ENCODE assay signal across 13 cellular contexts in genomic region chr22:46584081-46584903, GRCh38. TPM values are rescaled to one million over a fixed set of nuclear protein-coding genes. Genes with fewer than 3 reads are reported as not detected.
A peak's percentile ranks its signal among the peaks of the same experiment; 100 is the strongest.
DNase-seq lines count a peak whose midpoint lies in the region; ATAC-seq and TF ChIP-seq lines count a peak whose summit lies in the region.
"Had no signal": no experiment of that assay in that cellular context is flagged by ENCODE, and none has a peak within 500 bp of the region (broad histone marks: within the 10 kb centered on the region; RNA-seq: fewer than 3 reads in every experiment).

No MANE protein-coding gene starts in this region.

- DNase-seq in DND-41 (no peak), NCI-H345 treated with DMSO at 0.1 percent for 48 hours (lab: John Stamatoyannopoulos, UW; ENCODE audit: unreplicated experiment) (peak; percentile 51), fibroblast of mammary gland (ENCODE audit: low read depth) (peak; percentile 36), neuronal stem cell (ENCODE audit: low spot score) (no peak), medulla oblongata (ENCODE audit: extremely low spot score) (no peak)
- DNase-seq in naive thymus-derived CD4-positive, alpha-beta T cell, result no peak
- DNase-seq: activated T-cell treated with anti-CD3 and anti-CD28 coated beads, Interleukin-2, amount 50 U/mL, for 72 hours; Calu3; NCI-H1092 treated with DMSO at 0.1 percent for 48 hours had no signal

- H3K9ac ChIP-seq in DND-41 (ENCODE audit: low read depth, low read length), result no peak overlapping the region
- peak overlapping the region; percentile 5 for H3K9ac ChIP-seq in neuronal stem cell (ENCODE audit: low read depth, low read length, poor library complexity)

- H3K4ac ChIP-seq in neuronal stem cell (ENCODE audit: low read length), result no peak overlapping the region

- no peak overlapping the region for H2AFZ ChIP-seq in DND-41 (ENCODE audit: low read depth, low read length)
- peak overlapping the region; percentile 9 for H2AFZ ChIP-seq in neuronal stem cell (ENCODE audit: low read length)

- H4K91ac ChIP-seq in neuronal stem cell (ENCODE audit: low read depth, low read length, poor library complexity), result no peak overlapping the region

- no peak overlapping the region for H2BK120ac ChIP-seq in neuronal stem cell (ENCODE audit: low read depth, low read length)

- POLR2A ChIA-PET in naive thymus-derived CD4-positive, alpha-beta T cell (lab: Charles Lee), result no interaction called here

- H3K27me3 Mint-ChIP-seq in naive thymus-derived CD4-positive, alpha-beta T cell, result no peaks in the 10 kb centered on the region

- TF ChIP-seq CTCF in DND-41 (IDR thresholded peaks at IDR 0.05; ENCODE audit: borderline replicate concordance, extremely low read depth, low read length, poor library complexity, severe bottlenecking), result no peak
- TF ChIP-seq CTCF in fibroblast of mammary gland (conservative IDR thresholded peaks at IDR 0.05; ENCODE audit: control insufficient read depth, insufficient read depth, low read depth, low read length), result no peak

- CTCF ChIA-PET in naive thymus-derived CD4-positive, alpha-beta T cell (lab: Charles Lee), result no interaction called here

- H3K4me1 ChIP-seq in DND-41 (ENCODE audit: insufficient read depth, low read length) (peaks cover 61% of the 10 kb centered on the region), neuronal stem cell (ENCODE audit: control insufficient read depth in 2 of 2, insufficient read depth in 1 of 2, low read depth in 1 of 2, low read length in 2 of 2) (peaks cover 9 to 29% of the 10 kb centered on the region in 2 donors)
- peaks cover 10 to 15% of the 10 kb centered on the region in 2 donors for H3K4me1 ChIP-seq in naive thymus-derived CD4-positive, alpha-beta T cell (ENCODE audit: control insufficient read depth in 2 of 2, insufficient read depth in 2 of 2, low read length in 2 of 2)

- peak overlapping the region; percentile 75 for H3K14ac ChIP-seq in neuronal stem cell (ENCODE audit: low read length)

- H2BK5ac ChIP-seq in neuronal stem cell (ENCODE audit: low read length), result no peak overlapping the region

- H2AK5ac ChIP-seq in neuronal stem cell (ENCODE audit: low read depth, low read length), result peak overlapping the region; percentile 72

- H3K9me3 ChIP-seq in DND-41 (ENCODE audit: insufficient read depth, low read length, severe bottlenecking), result no peaks in the 10 kb centered on the region
- peaks cover 0 to 2% of the 10 kb centered on the region in 2 donors for H3K9me3 ChIP-seq in neuronal stem cell (replicated peaks in 1 of 2; ENCODE audit: control insufficient read depth in 2 of 2, insufficient read depth in 1 of 2, low read depth in 1 of 2, low read length in 2 of 2)
- H3K9me3 ChIP-seq in naive thymus-derived CD4-positive, alpha-beta T cell (ENCODE audit: control insufficient read depth in 2 of 3, low read length in 3 of 3), result no peaks in the 10 kb centered on the region

- WGBS in neuronal stem cell (ENCODE audit: extremely low coverage in 2 of 2, insufficient read length in 2 of 2, insufficient replicate concordance in 1 of 2), 2 donors, result no CpG with 5 or more reads among the region's 41 CpGs

- H3K18ac ChIP-seq in neuronal stem cell (ENCODE audit: low read length), result peak overlapping the region; percentile 19

- H3K4me3 ChIP-seq in DND-41 (ENCODE audit: low read depth in 1 of 2, low read length in 2 of 2) (no peak overlapping the region), fibroblast of mammary gland (ENCODE audit: control insufficient read depth, low read depth, low read length) (no peak overlapping the region), neuronal stem cell (ENCODE audit: low read length in 2 of 2) (no peak overlapping the region)
- no peak overlapping the region for H3K4me3 ChIP-seq in naive thymus-derived CD4-positive, alpha-beta T cell (ENCODE audit: low read length)
- H3K4me3 ChIP-seq: GM12878 had no signal

- H3K23ac ChIP-seq in neuronal stem cell (ENCODE audit: low read depth, low read length, poor library complexity), result peak overlapping the region; percentile 56

- ATAC-seq in DND-41 (ENCODE audit: insufficient read depth, low read depth), result no peak
- no peak for ATAC-seq in GM21529 (IDR thresholded peaks at IDR 0.05; ENCODE audit: unreplicated experiment)
- ATAC-seq in HG03025 (IDR thresholded peaks at IDR 0.05; ENCODE audit: low FRiP score, unreplicated experiment), result no peak
- ATAC-seq in naive thymus-derived CD4-positive, alpha-beta T cell, result no peak
- ATAC-seq: activated T-cell treated with anti-CD3 and anti-CD28 coated beads, Interleukin-2, amount 50 U/mL, for 72 hours; GM12878; Panc1 had no signal

- intact Hi-C loops in naive thymus-derived CD4-positive, alpha-beta T cell (cut with micrococcal nuclease), result no loop called here

- no peak overlapping the region for H3K4me2 ChIP-seq in DND-41 (ENCODE audit: insufficient read depth, low read length)
- H3K4me2 ChIP-seq in neuronal stem cell (ENCODE audit: insufficient read depth, low read length, poor library complexity, severe bottlenecking), result peak overlapping the region; percentile 35

- H3K27ac Mint-ChIP-seq in naive thymus-derived CD4-positive, alpha-beta T cell, result peak overlapping the region in 1 of 9 donors; percentile 19
- H3K27ac Mint-ChIP-seq: activated T-cell treated with anti-CD3 and anti-CD28 coated beads, Interleukin-2, amount 50 U/mL, for 72 hours had no signal

- H3K4me1 Mint-ChIP-seq in naive thymus-derived CD4-positive, alpha-beta T cell, result peaks cover 28 to 45% (median 30%) of the 10 kb centered on the region in 7 donors

- H3K27me3 ChIP-seq in DND-41 (ENCODE audit: insufficient read depth, low read length, poor library complexity) (no peaks in the 10 kb centered on the region), neuronal stem cell (ENCODE audit: control insufficient read depth in 3 of 3, insufficient read depth in 3 of 3, low read depth in 1 of 3, low read length in 3 of 3) (peaks cover 0 to 18% (median 0%) of the 10 kb centered on the region in 3 experiments)
- H3K27me3 ChIP-seq in naive thymus-derived CD4-positive, alpha-beta T cell (ENCODE audit: control insufficient read depth in 2 of 2, insufficient read depth in 2 of 2, low read length in 2 of 2), result no peaks in the 10 kb centered on the region

- peaks cover 86% of the 10 kb centered on the region for H4K20me1 ChIP-seq in DND-41 (ENCODE audit: insufficient read depth, low read length)

- no peak overlapping the region for H4K8ac ChIP-seq in neuronal stem cell (ENCODE audit: low read depth, low read length)

- H3K27ac ChIP-seq in DND-41 (ENCODE audit: low read length), result peak overlapping the region; percentile 37
- H3K27ac ChIP-seq in neuronal stem cell (replicated peaks; ENCODE audit: low read length), result no peak overlapping the region
- no peak overlapping the region for H3K27ac ChIP-seq in naive thymus-derived CD4-positive, alpha-beta T cell (ENCODE audit: low read depth, low read length)

- peaks cover 55% of the 10 kb centered on the region for H3K36me3 ChIP-seq in DND-41 (ENCODE audit: insufficient read depth, low read length)
- H3K36me3 ChIP-seq in neuronal stem cell (replicated peaks in 1 of 2; ENCODE audit: control insufficient read depth in 2 of 2, insufficient read depth in 2 of 2, low read length in 2 of 2), result no peaks in the 10 kb centered on the region
- no peaks in the 10 kb centered on the region for H3K36me3 ChIP-seq in naive thymus-derived CD4-positive, alpha-beta T cell (ENCODE audit: control insufficient read depth in 2 of 3, insufficient read depth in 3 of 3, low read length in 3 of 3)

- H3K9me3 Mint-ChIP-seq in naive thymus-derived CD4-positive, alpha-beta T cell, result no peaks in the 10 kb centered on the region
- H3K9me3 Mint-ChIP-seq: activated T-cell treated with anti-CD3 and anti-CD28 coated beads, Interleukin-2, amount 50 U/mL, for 72 hours had no signal

- peaks cover 17% of the 10 kb centered on the region for H3K79me1 ChIP-seq in neuronal stem cell (ENCODE audit: low read depth, low read length)

- no peak overlapping the region for H2BK15ac ChIP-seq in neuronal stem cell (ENCODE audit: low read length)

- H2BK12ac ChIP-seq in neuronal stem cell (ENCODE audit: low read length), result no peak overlapping the region

- H3K4me3 Mint-ChIP-seq in naive thymus-derived CD4-positive, alpha-beta T cell, result no peak overlapping the region
- H3K4me3 Mint-ChIP-seq: activated T-cell treated with anti-CD3 and anti-CD28 coated beads, Interleukin-2, amount 50 U/mL, for 72 hours had no signal

- no peaks in the 10 kb centered on the region for H3K36me3 Mint-ChIP-seq in naive thymus-derived CD4-positive, alpha-beta T cell

- H3K79me2 ChIP-seq in DND-41 (ENCODE audit: insufficient read depth, low read length), result peaks cover 100% of the 10 kb centered on the region

RNA-seq across cellular contexts. Expression of gene GRAMD4, which starts 35.9 kb away (rescaled TPM):
- polyA plus RNA-seq in neuronal stem cell (2013, experiment 1 of 2), result 13.1 TPM
- polyA plus RNA-seq in neuronal stem cell (2013, experiment 2 of 2), result 11.3 TPM
- 10 to 100 TPM; 13.9 to 48.5 (median 15.6) TPM for total RNA-seq in naive thymus-derived CD4-positive, alpha-beta T cell
- polyA plus RNA-seq in naive thymus-derived CD4-positive, alpha-beta T cell, result 1 to 10 TPM; 2.1 to 2.8 TPM

RNA-seq across cellular contexts. Expression of gene CELSR1, which starts 46.9 kb away (rescaled TPM):
- 6.6 TPM for polyA plus RNA-seq in neuronal stem cell (2013, experiment 1 of 2)
- polyA plus RNA-seq in neuronal stem cell (2013, experiment 2 of 2), result 7.3 TPM
- 1 to 10 TPM in 2 of 5 experiments, under 1 TPM in 3; 0.36 to 4.7 (median 0.97) TPM for total RNA-seq in naive thymus-derived CD4-positive, alpha-beta T cell
- polyA plus RNA-seq in naive thymus-derived CD4-positive, alpha-beta T cell, result 1 to 10 TPM in 1 of 2 donors, under 1 TPM in 1; 0.45 to 1.1 TPM

Comparison
In these comparisons a context has a peak if more than half of its experiments do, and no peak if none do; other contexts are left out.
1. DNase-seq: peak in NCI-H345 treated with DMSO at 0.1 percent for 48 hours (single experiment) and fibroblast of mammary gland (single experiment); none in DND-41 (single experiment), neuronal stem cell (single experiment), naive thymus-derived CD4-positive, alpha-beta T cell (0 of 9) and medulla oblongata (single experiment).